ENCODE assay signal across 18 cellular contexts in the genomic region with DNA sequence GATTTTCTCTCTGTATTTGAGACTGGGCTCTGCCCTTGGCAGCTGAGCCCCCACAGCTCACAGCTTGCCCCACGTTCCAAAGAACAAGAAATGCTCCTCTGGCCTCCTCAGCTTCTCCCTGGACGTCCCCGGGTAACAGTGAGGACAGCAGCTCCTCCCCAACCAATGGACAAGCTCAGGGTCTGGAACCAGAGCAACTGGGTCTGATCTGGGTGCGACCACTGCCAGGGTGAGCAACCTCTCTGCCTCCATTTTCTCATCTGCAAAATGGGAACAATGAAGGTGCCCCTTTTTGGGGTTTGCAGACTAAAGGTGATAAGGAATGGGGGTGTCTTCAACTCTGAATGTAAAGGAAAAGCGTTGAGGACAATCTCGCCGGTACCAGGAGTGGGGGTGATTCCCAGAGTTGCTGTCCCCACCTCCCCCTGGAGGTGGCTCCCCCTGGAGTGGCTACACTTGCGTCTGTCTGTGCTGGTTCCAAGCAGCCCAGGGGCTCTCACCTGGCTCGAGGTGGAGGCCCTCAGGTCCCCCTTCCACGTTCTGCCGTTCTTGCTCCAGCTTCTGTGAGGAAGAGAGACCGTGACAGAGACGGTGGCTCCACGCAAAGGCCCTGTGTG.
"Had no signal": no experiment of that assay in that cellular context is flagged by ENCODE, and none has a peak within 500 bp of the region (broad histone marks: within the 10 kb centered on the region; RNA-seq: fewer than 3 reads in every experiment).

No MANE protein-coding gene starts in this region.

- H3K4me3 ChIP-seq: esophagus squamous epithelium, lung, right atrium auricular region, stomach, thoracic aorta, transverse colon had no signal

- H3K9me3 Mint-ChIP-seq: natural killer cell treated with Interleukin-12 subunit alpha and Interleukin-12 subunit beta and Interleukin-15 and Interleukin-18, amount 100 ng/mL, for 72 hours had no signal

- H3K9me3 ChIP-seq: esophagus squamous epithelium, right atrium auricular region, stomach, thoracic aorta, transverse colon had no signal

- ATAC-seq: left cardiac atrium; natural killer cell treated with Interleukin-12 subunit alpha and Interleukin-12 subunit beta and Interleukin-15 and Interleukin-18, amount 100 ng/mL, for 72 hours had no signal

- H3K4me3 Mint-ChIP-seq: natural killer cell treated with Interleukin-12 subunit alpha and Interleukin-12 subunit beta and Interleukin-15 and Interleukin-18, amount 100 ng/mL, for 72 hours had no signal

- H3K27me3 Mint-ChIP-seq: natural killer cell treated with Interleukin-12 subunit alpha and Interleukin-12 subunit beta and Interleukin-15 and Interleukin-18, amount 100 ng/mL, for 72 hours had no signal

- FAIRE-seq: kidney, small intestine had no signal

- H3K27me3 ChIP-seq: esophagus squamous epithelium, right atrium auricular region, stomach, transverse colon had no signal

- DNase-seq: effector memory CD4-positive, alpha-beta T cell; esophagus squamous epithelium; foreskin fibroblast; kidney; left cardiac atrium; left ventricle myocardium superior; mesenchymal stem cell; midbrain; small intestine; stimulated activated CD4-positive, alpha-beta T cell treated with anti-CD3 and anti-CD28 coated beads, Interleukin-12 subunit alpha, Interleukin-12 subunit beta, amount 100 ng/mL, for 4 hours; stimulated activated naive CD4-positive, alpha-beta T cell; stomach; substantia nigra; transverse colon had no signal

- H3K36me3 ChIP-seq: right atrium auricular region, thoracic aorta, transverse colon had no signal

- H3K27ac Mint-ChIP-seq: natural killer cell treated with Interleukin-12 subunit alpha and Interleukin-12 subunit beta and Interleukin-15 and Interleukin-18, amount 100 ng/mL, for 72 hours had no signal

- H3K27ac ChIP-seq: esophagus squamous epithelium, right atrium auricular region, stomach, thoracic aorta, transverse colon had no signal

- H3K36me3 Mint-ChIP-seq: natural killer cell treated with Interleukin-12 subunit alpha and Interleukin-12 subunit beta and Interleukin-15 and Interleukin-18, amount 100 ng/mL, for 72 hours had no signal
